In genomic region chrX:12452268-12452667, GRCh38 we compare ENCODE assay signal across 30 cellular contexts.
"Had no signal": no experiment of that assay in that cellular context is flagged by ENCODE, and none has a peak within 500 bp of the region (broad histone marks: within the 10 kb centered on the region; RNA-seq: fewer than 3 reads in every experiment).

No MANE protein-coding gene starts in this region.

- ATAC-seq: Panc1, Right ventricle myocardium inferior, SK-N-SH treated with all-trans-retinoic acid at 6 μM for 48 hours had no signal

- FAIRE-seq: RCC 7860 had no signal

- H3K27ac Mint-ChIP-seq: T-helper 1 cell treated with Interleukin-12 subunit alpha and Interleukin-12 subunit beta and Interleukin-4 antibody, amounts not matched to agents 30 μg/mL and 1 μg/mL, for 36 hours had no signal

- H3K27ac ChIP-seq: PC-9, RWPE1, SJCRH30, SK-N-MC had no signal

- H3K4me3 Mint-ChIP-seq: T-helper 1 cell treated with Interleukin-12 subunit alpha and Interleukin-12 subunit beta and Interleukin-4 antibody, amounts not matched to agents 30 μg/mL and 1 μg/mL, for 36 hours had no signal

- H3K9me3 Mint-ChIP-seq: T-helper 1 cell treated with Interleukin-12 subunit alpha and Interleukin-12 subunit beta and Interleukin-4 antibody, amounts not matched to agents 30 μg/mL and 1 μg/mL, for 36 hours had no signal

- DNase-seq: Kasumi-1, MG63, NCI-H1048, NCI-H1092 treated with DMSO at 0.1 percent for 48 hours, NCI-H1105 treated with DMSO at 0.1 percent for 48 hours, NCI-H1436, NCI-H1694, NCI-H187, NCI-H1930, NCI-H2029 treated with DMSO at 0.1 percent for 48 hours, NCI-H2107, NCI-H2171, NCI-H226, NCI-H446 treated with DMSO at 0.1 percent for 48 hours, NCI-H510A, NCI-H524, NCI-H526, NCI-H774, PC-9, SHP77, SIG-M5, SJCRH30, T-helper 1 cell had no signal

- H3K4me1 ChIP-seq: SJCRH30 had no signal

- H3K4me2 ChIP-seq: PC-9 had no signal

- H3K4me3 ChIP-seq: MG63, PC-9, SJCRH30, SK-N-MC had no signal

- H3K9me3 ChIP-seq: MG63, SJCRH30 had no signal
